In genomic region chr3:24846286-24846860, GRCh38 we compare ENCODE assay signal across 26 cellular contexts.
"Had no signal": no experiment of that assay in that cellular context is flagged by ENCODE, and none has a peak within 500 bp of the region (broad histone marks: within the 10 kb centered on the region; RNA-seq: fewer than 3 reads in every experiment).

No MANE protein-coding gene starts in this region.

- DNase-seq: activated CD4-positive, alpha-beta memory T cell treated with anti-CD3 and anti-CD28 coated beads, Interleukin-2, amount 10 ng/mL, durations not matched to agents 7 days and 5 days; activated CD4-positive, alpha-beta T cell treated with anti-CD3 and anti-CD28 coated beads for 36 hours; activated CD4-positive, alpha-beta T cell treated with anti-CD3 and anti-CD28 coated beads, Interleukin-2, amount 50 U/mL, for 1 hour; activated naive CD4-positive, alpha-beta T cell treated with anti-CD3 and anti-CD28 coated beads, Interleukin-2, amount 50 U/mL, for 16 hours; activated naive CD8-positive, alpha-beta T cell treated with anti-CD3 and anti-CD28 coated beads, Interleukin-2, amount 10 ng/mL, durations not matched to agents 7 days and 5 days; activated T-cell treated with anti-CD3 and anti-CD28 coated beads for 4 hours; activated T-cell treated with anti-CD3 and anti-CD28 coated beads, Interleukin-2, amount 50 U/mL, for 48 hours; adrenal gland; anterior cingulate cortex; colonic mucosa; MG63; NCI-H146; NCI-H187 treated with DMSO at 0.1 percent for 48 hours; NCI-H2081 treated with DMSO at 0.1 percent for 48 hours; NCI-H345; NCI-H526 treated with DMSO at 0.1 percent for 48 hours; NK-92 treated with Interleukin-12 subunit alpha and Interleukin-12 subunit beta, amount 100 ng/mL, for 24 hours; OCI-M1; RPMI8226; T-cell; T-helper 2 cell; T1000 had no signal

- H3K4me3 ChIP-seq: adrenal gland, colonic mucosa, MG63, SK-N-MC had no signal

- H3K36me3 Mint-ChIP-seq: activated naive CD8-positive, alpha-beta T cell treated with anti-CD3 and anti-CD28 coated beads, Interleukin-2, amount 10 ng/mL, durations not matched to agents 7 days and 5 days; T-cell had no signal

- ATAC-seq: activated CD4-positive, alpha-beta T cell treated with anti-CD3 and anti-CD28 coated beads for 36 hours; Panc1; Right ventricle myocardium inferior; T-cell had no signal

- H3K4me1 ChIP-seq: adrenal gland, colonic mucosa had no signal

- H3K27me3 Mint-ChIP-seq: activated CD4-positive, alpha-beta memory T cell treated with anti-CD3 and anti-CD28 coated beads, Interleukin-2, amount 10 ng/mL, durations not matched to agents 7 days and 5 days; activated CD4-positive, alpha-beta T cell treated with anti-CD3 and anti-CD28 coated beads for 36 hours; activated naive CD8-positive, alpha-beta T cell treated with anti-CD3 and anti-CD28 coated beads, Interleukin-2, amount 10 ng/mL, durations not matched to agents 7 days and 5 days; T-cell had no signal

- H3K27ac Mint-ChIP-seq: activated CD4-positive, alpha-beta memory T cell treated with anti-CD3 and anti-CD28 coated beads, Interleukin-2, amount 10 ng/mL, durations not matched to agents 7 days and 5 days; activated CD4-positive, alpha-beta T cell treated with anti-CD3 and anti-CD28 coated beads for 36 hours; activated naive CD8-positive, alpha-beta T cell treated with anti-CD3 and anti-CD28 coated beads, Interleukin-2, amount 10 ng/mL, durations not matched to agents 7 days and 5 days; activated T-helper 2 cell treated with anti-CD3 and anti-CD28 coated beads, Interferon-gamma antibody, Interleukin-2, Interleukin-4, amounts not matched to agents 10 μg/mL and 5 μg/mL and 100 μg/mL, durations not matched to agents 14 hours and 24 hours and 36 hours; T-cell had no signal

- H3K4me1 Mint-ChIP-seq: activated CD4-positive, alpha-beta memory T cell treated with anti-CD3 and anti-CD28 coated beads, Interleukin-2, amount 10 ng/mL, durations not matched to agents 7 days and 5 days; activated CD4-positive, alpha-beta T cell treated with anti-CD3 and anti-CD28 coated beads for 36 hours; activated naive CD8-positive, alpha-beta T cell treated with anti-CD3 and anti-CD28 coated beads, Interleukin-2, amount 10 ng/mL, durations not matched to agents 7 days and 5 days; T-cell had no signal

- H3K27ac ChIP-seq: adrenal gland, colonic mucosa, SK-N-MC had no signal

- H3K27me3 ChIP-seq: adrenal gland, colonic mucosa, MG63 had no signal

- H3K9me3 ChIP-seq: adrenal gland, colonic mucosa, MG63 had no signal

- H3K9me3 Mint-ChIP-seq: activated naive CD8-positive, alpha-beta T cell treated with anti-CD3 and anti-CD28 coated beads, Interleukin-2, amount 10 ng/mL, durations not matched to agents 7 days and 5 days; activated T-helper 2 cell treated with anti-CD3 and anti-CD28 coated beads, Interferon-gamma antibody, Interleukin-2, Interleukin-4, amounts not matched to agents 10 μg/mL and 5 μg/mL and 100 μg/mL, durations not matched to agents 14 hours and 24 hours and 36 hours had no signal

- H3K4me3 Mint-ChIP-seq: activated CD4-positive, alpha-beta memory T cell treated with anti-CD3 and anti-CD28 coated beads, Interleukin-2, amount 10 ng/mL, durations not matched to agents 7 days and 5 days; activated CD4-positive, alpha-beta T cell treated with anti-CD3 and anti-CD28 coated beads for 36 hours; activated naive CD8-positive, alpha-beta T cell treated with anti-CD3 and anti-CD28 coated beads, Interleukin-2, amount 10 ng/mL, durations not matched to agents 7 days and 5 days; T-cell had no signal

- H3K36me3 ChIP-seq: adrenal gland, colonic mucosa, MG63 had no signal
